9 cellular contexts compared by ENCODE assay signal in the genomic region with DNA sequence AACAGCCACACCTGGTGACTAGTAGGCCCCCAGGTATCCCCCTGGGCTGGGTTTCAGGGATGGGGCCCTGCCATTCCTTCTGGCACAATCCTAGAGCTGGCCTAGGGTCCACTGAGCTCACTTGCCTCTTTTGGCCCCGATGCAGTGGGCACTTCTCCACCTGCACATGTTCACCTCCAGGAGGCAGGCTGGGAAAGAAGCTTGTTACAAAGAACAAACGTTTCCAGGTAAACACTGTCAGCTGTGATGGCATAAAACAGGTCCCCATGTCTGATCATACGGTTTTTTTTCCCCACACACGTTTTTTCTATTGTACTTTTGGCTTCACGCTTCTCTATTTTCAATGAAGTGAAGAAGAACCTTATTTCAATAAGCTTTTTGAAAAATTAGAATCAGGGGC. TPM values are rescaled to one million over a fixed set of nuclear protein-coding genes. Genes with fewer than 3 reads are reported as not detected.
DNase-seq lines count a peak whose midpoint lies in the region; ATAC-seq and TF ChIP-seq lines count a peak whose summit lies in the region.
"Had no signal": no experiment of that assay in that cellular context is flagged by ENCODE, and none has a peak within 500 bp of the region (broad histone marks: within the 10 kb centered on the region; RNA-seq: fewer than 3 reads in every experiment).

No MANE protein-coding gene starts in this region.

- H3K4me1 Mint-ChIP-seq in CD4-positive, alpha-beta T cell (ENCODE audit: low read depth): peaks cover 5% of the 10 kb centered on the region

- no peak overlapping the region for H2AFZ ChIP-seq in PC-9

- no peak for DNase-seq in CD4-positive, alpha-beta T cell
- DNase-seq in PC-9: no peak
- DNase-seq in iPS-NIHi11 (ENCODE audit: low spot score): peak; percentile 55
- DNase-seq in SKM-1 treated with dmso at 0.1 percent for 144 hours (lab: John Stamatoyannopoulos, UW; ENCODE audit: unreplicated experiment): no peak
- no peak for DNase-seq in GDM1 (lab: John Stamatoyannopoulos, UW)
- DNase-seq: NCI-H2171 had no signal

- H3K9me3 Mint-ChIP-seq in CD4-positive, alpha-beta T cell: no peaks in the 10 kb centered on the region

- H3K4me1 ChIP-seq in PC-9 (replicated peaks; ENCODE audit: insufficient read depth): no peaks in the 10 kb centered on the region

- H3K27me3 Mint-ChIP-seq in CD4-positive, alpha-beta T cell: no peaks in the 10 kb centered on the region

- no peaks in the 10 kb centered on the region for H3K36me3 ChIP-seq in PC-9 (ENCODE audit: low read depth)

- no peaks in the 10 kb centered on the region for H3F3A ChIP-seq in PC-9 (ENCODE audit: insufficient read depth, low read depth)

- peak; percentile 62 for ATAC-seq in CD4-positive, alpha-beta T cell (ENCODE audit: poor library complexity)
- no peak for ATAC-seq in HG02852 (IDR thresholded peaks at IDR 0.05; ENCODE audit: unreplicated experiment)
- no peak for ATAC-seq in GM21576 (IDR thresholded peaks at IDR 0.05; ENCODE audit: unreplicated experiment)

- H4K20me1 ChIP-seq in PC-9 (ENCODE audit: insufficient read depth): no peaks in the 10 kb centered on the region

- H3K27me3 ChIP-seq in CD4-positive, alpha-beta T cell (ENCODE audit: control insufficient read depth, insufficient read depth, low read length): no peaks in the 10 kb centered on the region
- H3K27me3 ChIP-seq in PC-9 (ENCODE audit: insufficient read depth, low read depth): no peaks in the 10 kb centered on the region

- POLR2A ChIA-PET in CD4-positive, alpha-beta T cell (lab: Charles Lee): interaction anchor here (0.5 to 2.2 kb wide), 5 partner anchors 15 to 255 kb away, joined by 3 to 8 read pairs (median 4); partner anchors contain the start of genes ARPC3, FAM216A and GPN3
- POLR2A ChIA-PET in PC-9 (lab: Charles Lee; ENCODE audit: unreplicated experiment): interaction anchor here (0.6 kb wide), 2 partner anchors 45 to 53 kb away, joined by 3 read pairs; no protein-coding TSS in a partner anchor

- no peaks in the 10 kb centered on the region for H3K9me3 ChIP-seq in CD4-positive, alpha-beta T cell (ENCODE audit: control insufficient read depth, low read length)
- no peaks in the 10 kb centered on the region for H3K9me3 ChIP-seq in PC-9 (ENCODE audit: insufficient read depth, low read depth)

- no peak overlapping the region for H3K4me3 ChIP-seq in GM12875 (ENCODE audit: low read depth, low read length)
- no peak overlapping the region for H3K4me3 ChIP-seq in PC-9

- CTCF ChIA-PET in CD4-positive, alpha-beta T cell (lab: Charles Lee): interaction anchor here (1.0 to 1.3 kb wide), 4 partner anchors 26 to 254 kb away, joined by 3 to 4 read pairs (median 3); partner anchors contain the start of gene ARPC3
- CTCF ChIA-PET in PC-9 (lab: Charles Lee): interaction anchor here (0.5 to 1.3 kb wide), 5 partner anchors 123 to 566 kb away, joined by 3 to 14 read pairs (median 5); no protein-coding TSS in a partner anchor

- no peak overlapping the region for H3K4me3 Mint-ChIP-seq in CD4-positive, alpha-beta T cell

- no peaks in the 10 kb centered on the region for H3K36me3 Mint-ChIP-seq in CD4-positive, alpha-beta T cell (ENCODE audit: low read depth)

- H3K79me2 ChIP-seq in PC-9 (ENCODE audit: low read depth): no peaks in the 10 kb centered on the region

- intact Hi-C loops in CD4-positive, alpha-beta T cell (cut with DNase I, micrococcal nuclease): loop anchor here (5.0 to 10.0 kb wide), 2 partner anchors 123 to 130 kb away; no protein-coding TSS in a partner anchor
- intact Hi-C loops in PC-9 (cut with micrococcal nuclease; ENCODE audit: unreplicated experiment): loop anchor here (5.0 to 10.0 kb wide), 2 partner anchors 120 to 183 kb away; no protein-coding TSS in a partner anchor

- no TSS peak for BruUV-seq in PC-9 (replicated peaks; lab: Mats Ljungman, UMichigan)

- no peaks in the 10 kb centered on the region for H3K9me2 ChIP-seq in PC-9 (ENCODE audit: insufficient read depth)

- H3K4me2 ChIP-seq in PC-9: no peak overlapping the region

- H3K27ac Mint-ChIP-seq in CD4-positive, alpha-beta T cell: no peak overlapping the region

- H3K27ac ChIP-seq in CD4-positive, alpha-beta T cell (ENCODE audit: low read depth, low read length): no peak overlapping the region
- H3K27ac ChIP-seq in PC-9: no peak overlapping the region

- TF ChIP-seq CTCF in CD4-positive, alpha-beta T cell (IDR thresholded peaks at IDR 0.05): no peak
- peak; percentile 53 for TF ChIP-seq CTCF in GM12875 (IDR thresholded peaks at IDR 0.05; ENCODE audit: borderline replicate concordance, insufficient read depth, low read depth, low read length)
- TF ChIP-seq CTCF in PC-9 (conservative IDR thresholded peaks at IDR 0.05): peak; percentile 58; the same call in 1 of the 2 replicates

RNA-seq across cellular contexts. Expression of gene HVCN1, which starts 15.8 kb away (rescaled TPM):
- total RNA-seq in CD4-positive, alpha-beta T cell: 1 to 10 TPM; 3.9 to 4.1 TPM
- 3.4 and 3.6 TPM in 2 replicates for total RNA-seq in PC-9 (2021)

RNA-seq across cellular contexts. Expression of gene PPP1CC, which starts 37.9 kb away (rescaled TPM):
- total RNA-seq in CD4-positive, alpha-beta T cell: 100 to 1,000 TPM; 146 to 150 TPM
- 149 and 170 TPM in 2 replicates for total RNA-seq in PC-9 (2021)
